In the genomic region with DNA sequence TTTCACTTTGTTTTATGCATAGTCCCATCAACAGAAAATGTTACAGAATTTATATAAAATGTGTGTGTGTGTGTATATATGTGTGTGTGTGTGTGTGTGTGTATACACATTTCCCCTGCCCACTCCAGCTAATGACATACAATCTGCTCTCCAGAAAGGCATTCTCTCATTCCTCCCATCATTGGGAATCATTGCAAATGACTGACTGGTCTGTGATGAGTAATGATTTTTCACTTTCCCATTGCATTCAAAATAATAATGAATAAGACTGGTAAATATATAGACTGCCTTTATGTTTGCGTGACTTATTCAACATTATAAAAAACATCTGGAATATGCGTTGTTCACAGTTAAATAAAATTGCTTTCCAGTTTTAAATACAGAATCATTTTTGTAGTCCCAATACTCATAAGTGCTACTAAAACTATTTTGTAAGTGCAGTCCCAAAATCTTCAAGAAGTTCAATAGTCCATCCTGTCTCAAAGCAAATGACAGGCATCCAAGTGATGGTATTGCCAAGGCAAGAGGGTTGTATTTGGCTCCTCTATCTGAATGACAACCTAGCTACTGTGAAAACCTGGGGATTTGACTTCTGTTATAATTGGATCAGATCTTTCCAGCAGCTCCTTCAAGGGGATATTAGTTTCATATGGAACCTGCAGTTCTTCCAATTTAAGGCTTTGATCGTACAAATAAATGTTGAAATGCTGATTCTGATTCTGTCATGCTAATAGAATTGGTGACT, we compare ENCODE assay signal across 18 cellular contexts.
DNase-seq lines count a peak whose midpoint lies in the region; TF ChIP-seq lines count a peak whose summit lies in the region.
"Had no signal": no experiment of that assay in that cellular context is flagged by ENCODE, and none has a peak within 500 bp of the region (broad histone marks: within the 10 kb centered on the region; RNA-seq: fewer than 3 reads in every experiment).

No MANE protein-coding gene starts in this region.

- H3K27ac ChIP-seq in ACC112 (ENCODE audit: low read depth, low read length) (peak overlapping the region; percentile 99), brain microvascular endothelial cell (peak overlapping the region; percentile 95), caudate nucleus (ENCODE audit: low read depth, low read length) (no peak overlapping the region)
- H3K27ac ChIP-seq: BLaER1 treated with 17β-estradiol and CSF1 and Interleukin-3, amounts not matched to agents 10 nM and 100 nM had no signal

- peaks cover 47% of the 10 kb centered on the region for H3K4me1 ChIP-seq in ACC112 (ENCODE audit: control insufficient read depth, insufficient read depth, low read length, unreplicated experiment)
- H3K4me1 ChIP-seq: BLaER1 treated with 17β-estradiol and CSF1 and Interleukin-3, amounts not matched to agents 10 nM and 100 nM had no signal

- no peaks in the 10 kb centered on the region for H3K27me3 ChIP-seq in ACC112 (ENCODE audit: insufficient read depth, low read length)
- no peaks in the 10 kb centered on the region for H3K27me3 ChIP-seq in brain microvascular endothelial cell (replicated peaks)
- H3K27me3 ChIP-seq: BLaER1 treated with 17β-estradiol and CSF1 and Interleukin-3, amounts not matched to agents 10 nM and 100 nM had no signal

- DNase-seq in NCI-H82 (lab: John Stamatoyannopoulos, UW): peak; percentile 38
- DNase-seq in brain microvascular endothelial cell: peak; percentile 40
- DNase-seq in iris pigment epithelial cell (ENCODE audit: low read depth): peak; percentile 71
- no peak for DNase-seq in NCI-H2227 (lab: John Stamatoyannopoulos, UW; ENCODE audit: unreplicated experiment)
- DNase-seq in stimulated activated naive CD4-positive, alpha-beta T cell (lab: John Stamatoyannopoulos, UW): no peak
- DNase-seq in ecto neural progenitor cell (ENCODE audit: low spot score): no peak
- DNase-seq in caudate nucleus (lab: John Stamatoyannopoulos, UW): no peak
- DNase-seq: CD8-positive, alpha-beta memory T cell; DND-41; GDM1; Karpas-422; NCI-H1105 treated with DMSO at 0.1 percent for 48 hours; NCI-H187; NCI-H526 treated with DMSO at 0.1 percent for 48 hours; OCI-M1 had no signal

- H3K36me3 ChIP-seq in ACC112 (ENCODE audit: insufficient read depth, low read length) (0 out of 2 replicates have a peak, but pooled peaks cover 4% of the 10 kb centered on the region), brain microvascular endothelial cell (replicated peaks) (no peaks in the 10 kb centered on the region)
- H3K36me3 ChIP-seq: BLaER1 treated with 17β-estradiol and CSF1 and Interleukin-3, amounts not matched to agents 10 nM and 100 nM had no signal

- H3K79me2 ChIP-seq in ACC112 (ENCODE audit: control insufficient read depth, insufficient read depth, low read length, unreplicated experiment): no peaks in the 10 kb centered on the region

- peak overlapping the region; percentile 11 for H2AFZ ChIP-seq in ACC112 (ENCODE audit: low read length, unreplicated experiment)

- in situ Hi-C loops in brain microvascular endothelial cell (cut with HindIII; ENCODE audit: low pct_ligation_motif_present, low sequenced_read_pairs): no loop called here

- H3K4me3 ChIP-seq in ACC112 (ENCODE audit: low read depth, low read length) (peak overlapping the region; percentile 4; the same call in 1 of the 2 replicates), brain microvascular endothelial cell (ENCODE audit: low read depth, low read length) (no peak overlapping the region)
- H3K4me3 ChIP-seq: BLaER1 treated with 17β-estradiol and CSF1 and Interleukin-3, amounts not matched to agents 10 nM and 100 nM; GM12878 had no signal

- TF ChIP-seq CTCF in brain microvascular endothelial cell (IDR thresholded peaks at IDR 0.05; ENCODE audit: low read depth, low read length, missing control alignments): no peak

Comparison
In these comparisons a context has a peak if more than half of its experiments do, and no peak if none do; other contexts are left out.
1. DNase-seq: peak in NCI-H82 (single experiment), brain microvascular endothelial cell (single experiment) and iris pigment epithelial cell (single experiment); none in NCI-H2227 (single experiment), stimulated activated naive CD4-positive, alpha-beta T cell (0 of 6), ecto neural progenitor cell (single experiment) and caudate nucleus (0 of 61).